Comparison of ENCODE assay signal across 22 cellular contexts in the genomic region with DNA sequence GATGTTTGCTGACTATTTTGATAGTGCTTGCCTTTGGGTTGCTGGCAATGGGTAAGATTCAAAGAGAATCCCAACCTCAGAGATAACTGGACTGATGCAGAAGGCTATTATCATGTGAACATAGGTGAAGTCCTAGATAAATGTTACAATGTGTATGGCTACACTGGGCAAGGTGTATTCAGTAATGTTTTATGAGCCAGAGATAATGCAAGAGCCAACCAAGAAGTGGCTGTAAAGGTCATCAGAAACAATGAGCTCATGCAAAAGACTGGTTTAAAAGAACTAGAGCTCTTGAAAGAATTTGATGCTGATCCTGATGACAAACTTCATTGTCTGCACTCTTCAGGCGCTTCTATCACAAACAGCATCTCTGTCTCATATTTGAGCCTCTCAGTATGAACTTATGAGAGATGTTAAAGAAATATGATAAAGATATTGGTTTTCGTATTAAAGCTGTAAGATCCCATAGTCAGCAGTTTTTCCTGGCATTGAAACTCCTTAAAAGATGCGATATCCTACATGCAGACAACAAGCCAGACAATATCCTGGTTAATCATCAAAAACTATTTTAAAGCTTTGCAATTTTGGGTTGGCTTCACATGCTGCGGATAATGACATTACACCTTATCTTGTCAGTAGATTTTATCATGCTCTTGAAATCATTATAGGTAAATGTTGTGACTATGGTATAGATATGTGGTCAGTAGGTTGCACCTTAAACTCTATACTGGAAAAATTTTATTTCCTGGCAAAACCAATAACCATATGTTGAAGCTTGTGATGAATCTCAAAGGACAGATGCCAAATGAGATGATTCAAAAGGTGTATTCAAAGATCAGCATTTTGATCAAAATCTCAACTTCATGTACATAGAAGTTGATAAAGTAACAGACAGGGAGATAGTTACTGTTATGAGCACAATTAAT. TPM values are rescaled to one million over a fixed set of nuclear protein-coding genes. Genes with fewer than 3 reads are reported as not detected.
DNase-seq lines count a peak whose midpoint lies in the region; ATAC-seq, FAIRE-seq and TF ChIP-seq lines count a peak whose summit lies in the region.
"Had no signal": no experiment of that assay in that cellular context is flagged by ENCODE, and none has a peak within 500 bp of the region (broad histone marks: within the 10 kb centered on the region; RNA-seq: fewer than 3 reads in every experiment).

No MANE protein-coding gene starts in this region.

- no peaks in the 10 kb centered on the region for H3K36me3 Mint-ChIP-seq in activated T-cell treated with anti-CD3 and anti-CD28 coated beads, Interleukin-2, amount 50 U/mL, for 72 hours (ENCODE audit: insufficient read depth in 2 of 2)
- no peaks in the 10 kb centered on the region for H3K36me3 Mint-ChIP-seq in activated T-cell treated with anti-CD3 and anti-CD28 coated beads, Interleukin-2, amount 50 U/mL, for 24 hours (ENCODE audit: low read depth)
- H3K36me3 Mint-ChIP-seq in activated T-helper 2 cell treated with anti-CD3 and anti-CD28 coated beads, Interferon-gamma antibody, Interleukin-2, Interleukin-4, amounts not matched to agents 10 μg/mL and 5 μg/mL and 100 μg/mL, durations not matched to agents 14 hours and 24 hours and 36 hours (ENCODE audit: low read depth), result no peaks in the 10 kb centered on the region
- H3K36me3 Mint-ChIP-seq: CD4-positive, CD25-positive, alpha-beta regulatory T cell; CD8-positive, alpha-beta memory T cell had no signal

- H3K27ac ChIP-seq in A549, result no peak overlapping the region
- H3K27ac ChIP-seq in small intestine (ENCODE audit: low read depth in 1 of 2, low read length in 1 of 2), result no peak overlapping the region
- no peak overlapping the region for H3K27ac ChIP-seq in gastroesophageal sphincter

- peak; percentile 23 to 54 for ATAC-seq in activated T-cell treated with anti-CD3 and anti-CD28 coated beads, Interleukin-2, amount 50 U/mL, for 72 hours (replicated peaks in 1 of 2)
- ATAC-seq in A549 (no peak), gastroesophageal sphincter (no peak)
- ATAC-seq: GM12878, HCT116 had no signal

- H3K9me3 ChIP-seq in A549, result no peaks in the 10 kb centered on the region
- H3K9me3 ChIP-seq in small intestine (ENCODE audit: control insufficient read depth, low read depth), result no peaks in the 10 kb centered on the region
- H3K9me3 ChIP-seq in gastroesophageal sphincter, result no peaks in the 10 kb centered on the region
- H3K9me3 ChIP-seq: BE2C had no signal

- POLR2A ChIA-PET in A549 (lab: Yijun Ruan, JAX), result no interaction called here

- H3K36me3 ChIP-seq in small intestine (ENCODE audit: control insufficient read depth in 2 of 2, insufficient read depth in 2 of 2, low read length in 2 of 2), result no peaks in the 10 kb centered on the region
- no peaks in the 10 kb centered on the region for H3K36me3 ChIP-seq in gastroesophageal sphincter
- H3K36me3 ChIP-seq: BE2C had no signal

- no peak for TF ChIP-seq POLR2A in A549 (IDR thresholded peaks at IDR 0.05; ENCODE audit: low read length)
- TF ChIP-seq POLR2A in gastroesophageal sphincter (IDR thresholded peaks at IDR 0.05), result no peak

- H3K4me3 ChIP-seq in A549 (no peak overlapping the region), small intestine (ENCODE audit: low read depth in 1 of 2, low read length in 2 of 2) (no peak overlapping the region), gastroesophageal sphincter (no peak overlapping the region)
- H3K4me3 ChIP-seq: GM12878 had no signal

- 87% methylated on average over 4 of the region's 4 CpGs for WGBS in A549 (ENCODE audit: missing lambda C conversion rate)
- WGBS in small intestine, 3 donors, result 95 to 96% (median 95%) methylated on average over 4 of the region's 4 CpGs
- 97 to 98% methylated on average over 4 of the region's 4 CpGs for WGBS in gastroesophageal sphincter (ENCODE audit: low coverage in 1 of 2), 2 donors

- peaks cover 8% of the 10 kb centered on the region; the same call in 1 of the 3 replicates for H3K4me1 ChIP-seq in A549
- peaks cover 2 to 10% of the 10 kb centered on the region in 2 donors for H3K4me1 ChIP-seq in small intestine (ENCODE audit: control insufficient read depth in 2 of 2, insufficient read depth in 1 of 2, low read depth in 1 of 2, low read length in 1 of 2)
- peaks cover 0 to 7% (median 0%) of the 10 kb centered on the region in 3 donors for H3K4me1 ChIP-seq in gastroesophageal sphincter
- H3K4me1 ChIP-seq: BE2C had no signal

- H3K4me1 Mint-ChIP-seq in activated T-cell treated with anti-CD3 and anti-CD28 coated beads, Interleukin-2, amount 50 U/mL, for 72 hours (ENCODE audit: low read depth), result peaks cover 29% of the 10 kb centered on the region
- peaks cover 39% of the 10 kb centered on the region for H3K4me1 Mint-ChIP-seq in activated T-cell treated with anti-CD3 and anti-CD28 coated beads, Interleukin-2, amount 50 U/mL, for 24 hours (ENCODE audit: low read depth)
- peaks cover 19% of the 10 kb centered on the region for H3K4me1 Mint-ChIP-seq in activated T-helper 2 cell treated with anti-CD3 and anti-CD28 coated beads, Interferon-gamma antibody, Interleukin-2, Interleukin-4, amounts not matched to agents 10 μg/mL and 5 μg/mL and 100 μg/mL, durations not matched to agents 14 hours and 24 hours and 36 hours (ENCODE audit: low read depth)

- no peak for FAIRE-seq in A549 (lab: Jason Lieb, UNC)
- FAIRE-seq in small intestine (lab: Jason Lieb, UNC), result no peak

- H3K9me3 Mint-ChIP-seq in activated T-cell treated with anti-CD3 and anti-CD28 coated beads, Interleukin-2, amount 50 U/mL, for 72 hours, result peaks cover 1 to 4% of the 10 kb centered on the region in 2 donors
- no peaks in the 10 kb centered on the region for H3K9me3 Mint-ChIP-seq in activated T-cell treated with anti-CD3 and anti-CD28 coated beads, Interleukin-2, amount 50 U/mL, for 24 hours
- H3K9me3 Mint-ChIP-seq in activated T-helper 2 cell treated with anti-CD3 and anti-CD28 coated beads, Interferon-gamma antibody, Interleukin-2, Interleukin-4, amounts not matched to agents 10 μg/mL and 5 μg/mL and 100 μg/mL, durations not matched to agents 14 hours and 24 hours and 36 hours, result no peaks in the 10 kb centered on the region
- H3K9me3 Mint-ChIP-seq: CD8-positive, alpha-beta memory T cell; HFFc6 had no signal

- H3K27ac Mint-ChIP-seq in activated T-cell treated with anti-CD3 and anti-CD28 coated beads, Interleukin-2, amount 50 U/mL, for 72 hours, result no peak overlapping the region
- no peak overlapping the region for H3K27ac Mint-ChIP-seq in activated T-cell treated with anti-CD3 and anti-CD28 coated beads, Interleukin-2, amount 50 U/mL, for 24 hours
- peak overlapping the region; percentile 24 for H3K27ac Mint-ChIP-seq in activated T-helper 2 cell treated with anti-CD3 and anti-CD28 coated beads, Interferon-gamma antibody, Interleukin-2, Interleukin-4, amounts not matched to agents 10 μg/mL and 5 μg/mL and 100 μg/mL, durations not matched to agents 14 hours and 24 hours and 36 hours
- H3K27ac Mint-ChIP-seq: CD4-positive, CD25-positive, alpha-beta regulatory T cell; CD8-positive, alpha-beta memory T cell; HFFc6 had no signal

- TF ChIP-seq CTCF in A549 (IDR thresholded peaks at IDR 0.05), result no peak
- no peak for TF ChIP-seq CTCF in gastroesophageal sphincter (IDR thresholded peaks at IDR 0.05)

- CTCF ChIA-PET in A549 (lab: Yijun Ruan, JAX), result interaction anchor here (1.1 to 1.3 kb wide), 3 partner anchors 9 to 84 kb away, joined by 3 read pairs; no protein-coding TSS in a partner anchor

- no peaks in the 10 kb centered on the region for H3K27me3 Mint-ChIP-seq in activated T-cell treated with anti-CD3 and anti-CD28 coated beads, Interleukin-2, amount 50 U/mL, for 72 hours (ENCODE audit: low read depth)
- H3K27me3 Mint-ChIP-seq in activated T-cell treated with anti-CD3 and anti-CD28 coated beads, Interleukin-2, amount 50 U/mL, for 24 hours, result no peaks in the 10 kb centered on the region
- peaks cover 4% of the 10 kb centered on the region for H3K27me3 Mint-ChIP-seq in activated T-helper 2 cell treated with anti-CD3 and anti-CD28 coated beads, Interferon-gamma antibody, Interleukin-2, Interleukin-4, amounts not matched to agents 10 μg/mL and 5 μg/mL and 100 μg/mL, durations not matched to agents 14 hours and 24 hours and 36 hours (ENCODE audit: low read depth)
- H3K27me3 Mint-ChIP-seq: CD4-positive, CD25-positive, alpha-beta regulatory T cell; CD8-positive, alpha-beta memory T cell had no signal

- TF ChIP-seq EP300 in A549 (IDR thresholded peaks at IDR 0.05) (no peak), gastroesophageal sphincter (IDR thresholded peaks at IDR 0.05) (no peak)

- H3K4me2 ChIP-seq in A549, result no peak overlapping the region

- DNase-seq in activated T-cell treated with anti-CD3 and anti-CD28 coated beads, Interleukin-2, amount 50 U/mL, for 72 hours, result no peak
- DNase-seq in activated T-cell treated with anti-CD3 and anti-CD28 coated beads, Interleukin-2, amount 50 U/mL, for 24 hours, result no peak
- no peak for DNase-seq in A549 (ENCODE audit: low read depth in 1 of 2, low spot score in 1 of 2)
- no peak for DNase-seq in activated T-helper 2 cell treated with anti-CD3 and anti-CD28 coated beads, Interferon-gamma antibody, Interleukin-2, Interleukin-4, amounts not matched to agents 10 μg/mL and 5 μg/mL and 100 μg/mL, durations not matched to agents 14 hours and 24 hours and 36 hours (ENCODE audit: low spot score)
- DNase-seq in small intestine, result peak; percentile 15
- DNase-seq: ACHN; BE2C; C1 segment of cervical spinal cord; CD4-positive, CD25-positive, alpha-beta regulatory T cell; CD8-positive, alpha-beta memory T cell; COR-L47; DMS 273 treated with DMSO at 0.1 percent for 48 hours; DMS53; DND-41; EL; GOT3; H7; HFFc6 had no signal

- H3K27me3 ChIP-seq in small intestine (ENCODE audit: control insufficient read depth in 2 of 2, insufficient read depth in 2 of 2, low read length in 2 of 2) (no peaks in the 10 kb centered on the region), gastroesophageal sphincter (no peaks in the 10 kb centered on the region)
- H3K27me3 ChIP-seq: BE2C had no signal

- no peak overlapping the region for H3K4me3 Mint-ChIP-seq in activated T-cell treated with anti-CD3 and anti-CD28 coated beads, Interleukin-2, amount 50 U/mL, for 72 hours
- no peak overlapping the region for H3K4me3 Mint-ChIP-seq in activated T-cell treated with anti-CD3 and anti-CD28 coated beads, Interleukin-2, amount 50 U/mL, for 24 hours
- H3K4me3 Mint-ChIP-seq in activated T-helper 2 cell treated with anti-CD3 and anti-CD28 coated beads, Interferon-gamma antibody, Interleukin-2, Interleukin-4, amounts not matched to agents 10 μg/mL and 5 μg/mL and 100 μg/mL, durations not matched to agents 14 hours and 24 hours and 36 hours (ENCODE audit: low read depth), result no peak overlapping the region
- H3K4me3 Mint-ChIP-seq: CD4-positive, CD25-positive, alpha-beta regulatory T cell; CD8-positive, alpha-beta memory T cell; HFFc6 had no signal

- TF ChIP-seq RAD21 in A549 (conservative IDR thresholded peaks at IDR 0.05 in 1 of 2, IDR thresholded peaks at IDR 0.05 in 1 of 2), result no peak

- intact Hi-C loops in activated T-helper 2 cell treated with anti-CD3 and anti-CD28 coated beads, Interferon-gamma antibody, Interleukin-2, Interleukin-4, amounts not matched to agents 10 μg/mL and 5 μg/mL and 100 μg/mL, durations not matched to agents 14 hours and 24 hours and 36 hours (cut with micrococcal nuclease), result loop anchor here (5.0 kb wide), 1 partner anchor 155 kb away; no protein-coding TSS in a partner anchor

RNA-seq across cellular contexts. Expression of a gene that starts 41.9 kb away (rescaled TPM):
- total RNA-seq in activated T-cell treated with anti-CD3 and anti-CD28 coated beads, Interleukin-2, amount 50 U/mL, for 72 hours, result under 1 TPM; 0.19 to 0.26 TPM
- polyA plus RNA-seq in A549 (2011; rRNA removed), result 5.6 and 6.8 TPM in 2 replicates
- 0.17 and 0.25 TPM in 2 replicates for polyA plus RNA-seq in A549 (2012; cell fraction: cytosol; rRNA removed)
- 0.20 and 0.29 TPM in 2 replicates for polyA plus RNA-seq in A549 (2012; cell fraction: nucleus; rRNA removed)
- polyA plus RNA-seq in A549 (2017; fragmentation: RNase III; extraction: RNeasy Plus Mini Kit Qiagen cat#74134 plus additional on column Dnase treatment), result 1.6 to 3.1 TPM (median 2.8 TPM) in 3 replicates
- 5.7 and 6.9 TPM in 2 replicates for polyA minus RNA-seq in A549 (2011; rRNA and poly(A)+ RNA removed)
- total RNA-seq in activated T-helper 2 cell treated with anti-CD3 and anti-CD28 coated beads, Interferon-gamma antibody, Interleukin-2, Interleukin-4, amounts not matched to agents 10 μg/mL and 5 μg/mL and 100 μg/mL, durations not matched to agents 14 hours and 24 hours and 36 hours, result 0.25 and 0.28 TPM in 2 replicates
- polyA plus RNA-seq in small intestine, result 10 to 100 TPM in 2 of 3 donors, under 1 TPM in 1; 0.79 to 13.2 (median 10.5) TPM
- total RNA-seq in gastroesophageal sphincter, result under 1 TPM; 0.13 to 0.27 (median 0.19) TPM
- total RNA-seq: CD4-positive, CD25-positive, alpha-beta regulatory T cell; G401; GM12878; H7 had no signal
- polyA plus RNA-seq: CD4-positive, CD25-positive, alpha-beta regulatory T cell; CD8-positive, alpha-beta memory T cell had no signal

Comparison
In these comparisons a context has a peak if more than half of its experiments do, and no peak if none do; other contexts are left out.
1. ATAC-seq: peak in activated T-cell treated with anti-CD3 and anti-CD28 coated beads, Interleukin-2, amount 50 U/mL, for 72 hours (2 of 2); none in A549 (0 of 2) and gastroesophageal sphincter (single experiment).